1 cellular context compared by ENCODE assay signal in the genomic region with DNA sequence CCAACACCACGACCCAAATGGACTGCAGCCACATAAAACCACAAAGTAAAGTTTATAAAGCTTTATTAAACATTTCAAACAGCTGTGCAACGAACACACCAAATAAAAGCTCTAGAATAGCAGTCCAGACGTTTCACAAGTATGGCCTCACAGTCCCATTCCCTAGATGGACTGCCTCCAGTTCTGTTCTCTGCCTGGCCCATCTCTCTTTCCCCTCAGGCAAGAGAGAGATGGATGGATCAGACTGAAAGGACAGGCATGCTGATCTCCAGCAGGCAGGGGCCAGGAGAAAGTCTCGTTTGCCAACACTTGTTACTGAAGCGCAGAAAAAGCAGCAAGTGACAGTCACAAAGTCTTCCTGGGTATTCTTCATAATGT.
TF ChIP-seq lines count a peak whose summit lies in the region.

No MANE protein-coding gene starts in this region.

TF ChIP-seq in H1, 55 proteins besides CTCF, POLR2A, EP300 and RAD21:
- TF ChIP-seq SP2 (IDR thresholded peaks at IDR 0.05; ENCODE audit: low read length) (no peak), TCF12 (IDR thresholded peaks at IDR 0.05; ENCODE audit: low read depth, low read length) (no peak), CEBPB (IDR thresholded peaks at IDR 0.05; ENCODE audit: low read depth, low read length) (no peak), SUZ12 (IDR thresholded peaks at IDR 0.05; ENCODE audit: low read length) (no peak), SP4 (IDR thresholded peaks at IDR 0.05; ENCODE audit: low read length) (no peak), SIX5 (IDR thresholded peaks at IDR 0.05; ENCODE audit: low read depth, low read length) (no peak), SIN3A (conservative IDR thresholded peaks at IDR 0.05 in 1 of 2, IDR thresholded peaks at IDR 0.05 in 1 of 2; ENCODE audit: low read depth in 1 of 2, low read length in 2 of 2) (no peak), TAF1 (IDR thresholded peaks at IDR 0.05; ENCODE audit: low read depth, low read length) (no peak), BCL11A (IDR thresholded peaks at IDR 0.05; ENCODE audit: low read depth in 2 of 2, low read length in 2 of 2) (no peak), TEAD4 (IDR thresholded peaks at IDR 0.05; ENCODE audit: low read depth, low read length) (no peak), NRF1 (IDR thresholded peaks at IDR 0.05; ENCODE audit: low read depth, low read length) (no peak), JUN (IDR thresholded peaks at IDR 0.05; ENCODE audit: low read depth, low read length) (no peak), RXRA (IDR thresholded peaks at IDR 0.05; ENCODE audit: insufficient read depth, low read depth, low read length) (no peak), HDAC6 (IDR thresholded peaks at IDR 0.05; ENCODE audit: low read depth, low read length) (no peak)
- TF ChIP-seq, protein P1, sequence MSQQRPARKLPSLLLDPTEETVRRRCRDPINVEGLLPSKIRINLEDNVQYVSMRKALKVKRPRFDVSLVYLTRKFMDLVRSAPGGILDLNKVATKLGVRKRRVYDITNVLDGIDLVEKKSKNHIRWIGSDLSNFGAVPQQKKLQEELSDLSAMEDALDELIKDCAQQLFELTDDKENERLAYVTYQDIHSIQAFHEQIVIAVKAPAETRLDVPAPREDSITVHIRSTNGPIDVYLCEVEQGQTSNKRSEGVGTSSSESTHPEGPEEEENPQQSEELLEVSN (IDR thresholded peaks at IDR 0.05): no peak
- TF ChIP-seq, protein P2, sequence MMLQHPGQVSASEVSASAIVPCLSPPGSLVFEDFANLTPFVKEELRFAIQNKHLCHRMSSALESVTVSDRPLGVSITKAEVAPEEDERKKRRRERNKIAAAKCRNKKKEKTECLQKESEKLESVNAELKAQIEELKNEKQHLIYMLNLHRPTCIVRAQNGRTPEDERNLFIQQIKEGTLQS (IDR thresholded peaks at IDR 0.05; ENCODE audit: insufficient read depth, low read depth, low read length): no peak
- TF ChIP-seq, protein P3, sequence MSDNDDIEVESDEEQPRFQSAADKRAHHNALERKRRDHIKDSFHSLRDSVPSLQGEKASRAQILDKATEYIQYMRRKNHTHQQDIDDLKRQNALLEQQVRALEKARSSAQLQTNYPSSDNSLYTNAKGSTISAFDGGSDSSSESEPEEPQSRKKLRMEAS (IDR thresholded peaks at IDR 0.05): no peak
